In genomic region chr19:52689804-52690394, GRCh38 we compare ENCODE assay signal across 8 cellular contexts. TPM values are rescaled to one million over a fixed set of nuclear protein-coding genes. Genes with fewer than 3 reads are reported as not detected.
DNase-seq lines count a peak whose midpoint lies in the region; ATAC-seq and TF ChIP-seq lines count a peak whose summit lies in the region.

No MANE protein-coding gene starts in this region.

- peak overlapping the region; percentile 64 for H3K4me3 ChIP-seq in BJ (ENCODE audit: low read depth, low read length)
- no peak overlapping the region for H3K4me3 ChIP-seq in KMS-11 (IDR thresholded peaks at IDR 0.05; ENCODE audit: insufficient read depth, low read depth, low read length)
- peak overlapping the region; percentile 80 for H3K4me3 ChIP-seq in naive thymus-derived CD4-positive, alpha-beta T cell (ENCODE audit: low read length)
- H3K4me3 ChIP-seq in suprapubic skin: peak overlapping the region; percentile 63

- peaks cover 6% of the 10 kb centered on the region for H3K9me3 Mint-ChIP-seq in activated CD8-positive, alpha-beta memory T cell treated with anti-CD3 and anti-CD28 coated beads, Interleukin-2, amount 10 ng/mL, durations not matched to agents 7 days and 5 days (ENCODE audit: low read depth)
- peaks cover 0 to 13% (median 0%) of the 10 kb centered on the region in 11 donors for H3K9me3 Mint-ChIP-seq in naive thymus-derived CD4-positive, alpha-beta T cell

- no peaks in the 10 kb centered on the region for H3K27me3 Mint-ChIP-seq in activated CD8-positive, alpha-beta memory T cell treated with anti-CD3 and anti-CD28 coated beads, Interleukin-2, amount 10 ng/mL, durations not matched to agents 7 days and 5 days
- no peaks in the 10 kb centered on the region for H3K27me3 Mint-ChIP-seq in naive thymus-derived CD4-positive, alpha-beta T cell

- TF ChIP-seq CTCF in BJ (IDR thresholded peaks at IDR 0.05; ENCODE audit: insufficient read depth, low read depth, low read length) (no peak), KMS-11 (conservative IDR thresholded peaks at IDR 0.05; ENCODE audit: low read depth, low read length) (no peak), suprapubic skin (IDR thresholded peaks at IDR 0.05) (no peak)

- no peak for TF ChIP-seq EP300 in suprapubic skin (IDR thresholded peaks at IDR 0.05)

- intact Hi-C loops in naive thymus-derived CD4-positive, alpha-beta T cell (cut with micrococcal nuclease): loop anchor here (1.0 to 2.0 kb wide), 10 partner anchors 44 to 675 kb away; partner anchors contain the start of genes ZNF808 (in 2 of the 2), ZNF83 (in 2 of the 2), ZNF525 (in 1 of the 2) and ZNF528 (in 1 of the 2)

- H2AFZ ChIP-seq in KMS-11 (ENCODE audit: low read depth): peak overlapping the region; percentile 83

- H3K27me3 ChIP-seq in BJ (ENCODE audit: control insufficient read depth, insufficient read depth, low read length) (no peaks in the 10 kb centered on the region), KMS-11 (ENCODE audit: insufficient read depth, low read depth) (no peaks in the 10 kb centered on the region), suprapubic skin (no peaks in the 10 kb centered on the region)
- H3K27me3 ChIP-seq in naive thymus-derived CD4-positive, alpha-beta T cell (ENCODE audit: control insufficient read depth in 2 of 2, insufficient read depth in 2 of 2, low read length in 2 of 2): no peaks in the 10 kb centered on the region

- POLR2A ChIA-PET in BJ (lab: Charles Lee): no interaction called here
- POLR2A ChIA-PET in naive thymus-derived CD4-positive, alpha-beta T cell (lab: Charles Lee): no interaction called here

- no peak for DNase-seq in BJ (ENCODE audit: low read depth)
- peak; percentile 55 for DNase-seq in activated CD8-positive, alpha-beta memory T cell treated with anti-CD3 and anti-CD28 coated beads, Interleukin-2, amount 10 ng/mL, durations not matched to agents 7 days and 5 days
- DNase-seq in erythroblast (lab: John Stamatoyannopoulos, UW): peak; percentile 62 to 71
- peak in 3 of 9 donors; percentile 23 to 46 (median 44) for DNase-seq in naive thymus-derived CD4-positive, alpha-beta T cell
- DNase-seq in suprapubic skin (ENCODE audit: low spot score in 2 of 2): peak; percentile 84 to 87
- DNase-seq in 8988T: no peak

- H4K20me1 ChIP-seq in KMS-11 (ENCODE audit: insufficient read depth): no peaks in the 10 kb centered on the region

- peak overlapping the region; percentile 25; the same call in 1 of the 2 replicates for H3K9ac ChIP-seq in KMS-11

- peak overlapping the region; percentile 96 for H3K4me3 Mint-ChIP-seq in activated CD8-positive, alpha-beta memory T cell treated with anti-CD3 and anti-CD28 coated beads, Interleukin-2, amount 10 ng/mL, durations not matched to agents 7 days and 5 days
- H3K4me3 Mint-ChIP-seq in naive thymus-derived CD4-positive, alpha-beta T cell: peak overlapping the region; percentile 92 to 99 (median 96)

- H3K79me2 ChIP-seq in KMS-11 (ENCODE audit: insufficient read depth, low read depth): no peaks in the 10 kb centered on the region

- H3K36me3 ChIP-seq in BJ (ENCODE audit: control insufficient read depth, insufficient read depth, low read length): no peaks in the 10 kb centered on the region
- no peaks in the 10 kb centered on the region for H3K36me3 ChIP-seq in KMS-11 (ENCODE audit: insufficient read depth)
- peaks cover 0 to 5% (median 0%) of the 10 kb centered on the region in 3 experiments for H3K36me3 ChIP-seq in naive thymus-derived CD4-positive, alpha-beta T cell (ENCODE audit: control insufficient read depth in 2 of 3, insufficient read depth in 3 of 3, low read length in 3 of 3)
- no peaks in the 10 kb centered on the region for H3K36me3 ChIP-seq in suprapubic skin

- H3K4me1 ChIP-seq in KMS-11 (ENCODE audit: low read depth, poor library complexity, severe bottlenecking): no peaks in the 10 kb centered on the region
- H3K4me1 ChIP-seq in naive thymus-derived CD4-positive, alpha-beta T cell (ENCODE audit: control insufficient read depth in 2 of 2, insufficient read depth in 2 of 2, low read length in 2 of 2): peaks cover 6 to 9% of the 10 kb centered on the region in 2 donors
- H3K4me1 ChIP-seq in suprapubic skin: peaks cover 20% of the 10 kb centered on the region

- H3K27ac ChIP-seq in KMS-11 (no peak overlapping the region), suprapubic skin (peak overlapping the region; percentile 85)
- peak overlapping the region; percentile 85 for H3K27ac ChIP-seq in naive thymus-derived CD4-positive, alpha-beta T cell (ENCODE audit: low read depth, low read length)

- peaks cover 40% of the 10 kb centered on the region for H3K36me3 Mint-ChIP-seq in activated CD8-positive, alpha-beta memory T cell treated with anti-CD3 and anti-CD28 coated beads, Interleukin-2, amount 10 ng/mL, durations not matched to agents 7 days and 5 days
- peaks cover 0 to 29% (median 11%) of the 10 kb centered on the region in 5 donors for H3K36me3 Mint-ChIP-seq in naive thymus-derived CD4-positive, alpha-beta T cell

- H3K4me1 Mint-ChIP-seq in activated CD8-positive, alpha-beta memory T cell treated with anti-CD3 and anti-CD28 coated beads, Interleukin-2, amount 10 ng/mL, durations not matched to agents 7 days and 5 days: peaks cover 26% of the 10 kb centered on the region
- H3K4me1 Mint-ChIP-seq in naive thymus-derived CD4-positive, alpha-beta T cell: peaks cover 18 to 39% (median 35%) of the 10 kb centered on the region in 7 donors

- peak; percentile 28 for ATAC-seq in GM21367 (IDR thresholded peaks at IDR 0.05; ENCODE audit: unreplicated experiment)
- ATAC-seq in activated CD8-positive, alpha-beta memory T cell treated with anti-CD3 and anti-CD28 coated beads, Interleukin-2, amount 10 ng/mL, durations not matched to agents 7 days and 5 days: peak; percentile 63
- ATAC-seq in naive thymus-derived CD4-positive, alpha-beta T cell: peak; percentile 62

- no peaks in the 10 kb centered on the region for H3K9me3 ChIP-seq in naive thymus-derived CD4-positive, alpha-beta T cell (ENCODE audit: control insufficient read depth in 2 of 3, low read length in 3 of 3)
- no peaks in the 10 kb centered on the region for H3K9me3 ChIP-seq in suprapubic skin

- H3K27ac Mint-ChIP-seq in activated CD8-positive, alpha-beta memory T cell treated with anti-CD3 and anti-CD28 coated beads, Interleukin-2, amount 10 ng/mL, durations not matched to agents 7 days and 5 days: peak overlapping the region; percentile 94
- peak overlapping the region; percentile 89 to 97 (median 94) for H3K27ac Mint-ChIP-seq in naive thymus-derived CD4-positive, alpha-beta T cell

- peak overlapping the region; percentile 51 for H3K4me2 ChIP-seq in KMS-11

- no peak for TF ChIP-seq POLR2A in erythroblast (IDR thresholded peaks at IDR 0.05; ENCODE audit: low read length)
- no peak for TF ChIP-seq POLR2A in suprapubic skin (IDR thresholded peaks at IDR 0.05)

- WGBS in suprapubic skin: under 1% methylated on average over 33 of the region's 35 CpGs

- CTCF ChIA-PET in BJ (lab: Yijun Ruan, JAX): no interaction called here
- CTCF ChIA-PET in activated CD8-positive, alpha-beta memory T cell treated with anti-CD3 and anti-CD28 coated beads, Interleukin-2, amount 10 ng/mL, durations not matched to agents 7 days and 5 days (lab: Charles Lee): interaction anchor here (1.8 kb wide), 1 partner anchor 39 kb away, joined by 3 read pairs; no protein-coding TSS in a partner anchor
- CTCF ChIA-PET in naive thymus-derived CD4-positive, alpha-beta T cell (lab: Charles Lee): no interaction called here

RNA-seq across cellular contexts. Expression of gene ZNF611, which starts 44.9 kb away (rescaled TPM):
- 2.4 and 3.8 TPM in 2 replicates for polyA plus RNA-seq in BJ (2011; rRNA removed)
- polyA minus RNA-seq in BJ (2011; rRNA and poly(A)+ RNA removed): 3.1 and 4.2 TPM in 2 replicates
- total RNA-seq in activated CD8-positive, alpha-beta memory T cell treated with anti-CD3 and anti-CD28 coated beads, Interleukin-2, amount 10 ng/mL, durations not matched to agents 7 days and 5 days: 10 to 100 TPM; 30.7 to 32.1 TPM
- 10 to 100 TPM; 23.4 to 56.0 (median 36.8) TPM for total RNA-seq in naive thymus-derived CD4-positive, alpha-beta T cell
- 10 to 100 TPM; 32.6 to 43.5 TPM for polyA plus RNA-seq in naive thymus-derived CD4-positive, alpha-beta T cell
- total RNA-seq in suprapubic skin: 10 to 100 TPM in 2 of 4 donors, 1 to 10 TPM in 2; 6.2 to 13.5 (median 9.4) TPM

RNA-seq across cellular contexts. Expression of gene ZNF83, which starts 51.7 kb away (rescaled TPM):
- polyA plus RNA-seq in BJ (2011; rRNA removed): 23.7 and 36.1 TPM in 2 replicates
- polyA minus RNA-seq in BJ (2011; rRNA and poly(A)+ RNA removed): 10.1 and 17.3 TPM in 2 replicates
- total RNA-seq in activated CD8-positive, alpha-beta memory T cell treated with anti-CD3 and anti-CD28 coated beads, Interleukin-2, amount 10 ng/mL, durations not matched to agents 7 days and 5 days: 10 to 100 TPM; 32.0 to 64.2 TPM
- 100 to 1,000 TPM in 2 of 5 experiments, 10 to 100 TPM in 3; 49.7 to 113 (median 70.5) TPM for total RNA-seq in naive thymus-derived CD4-positive, alpha-beta T cell
- 10 to 100 TPM; 17.2 to 21.8 TPM for polyA plus RNA-seq in naive thymus-derived CD4-positive, alpha-beta T cell
- 10 to 100 TPM; 21.3 to 92.9 (median 41.4) TPM for total RNA-seq in suprapubic skin

Comparison
In these comparisons a context has a peak if more than half of its experiments do, and no peak if none do; other contexts are left out.
1. DNase-seq: peak in activated CD8-positive, alpha-beta memory T cell treated with anti-CD3 and anti-CD28 coated beads, Interleukin-2, amount 10 ng/mL, durations not matched to agents 7 days and 5 days (single experiment), erythroblast (2 of 2) and suprapubic skin (2 of 2); none in BJ (single experiment) and 8988T (single experiment).
2. Peak in every context shown above with its lines, with median percentiles within 50 percentile points of each other: ATAC-seq.